15 cellular contexts compared by ENCODE assay signal in the genomic region with DNA sequence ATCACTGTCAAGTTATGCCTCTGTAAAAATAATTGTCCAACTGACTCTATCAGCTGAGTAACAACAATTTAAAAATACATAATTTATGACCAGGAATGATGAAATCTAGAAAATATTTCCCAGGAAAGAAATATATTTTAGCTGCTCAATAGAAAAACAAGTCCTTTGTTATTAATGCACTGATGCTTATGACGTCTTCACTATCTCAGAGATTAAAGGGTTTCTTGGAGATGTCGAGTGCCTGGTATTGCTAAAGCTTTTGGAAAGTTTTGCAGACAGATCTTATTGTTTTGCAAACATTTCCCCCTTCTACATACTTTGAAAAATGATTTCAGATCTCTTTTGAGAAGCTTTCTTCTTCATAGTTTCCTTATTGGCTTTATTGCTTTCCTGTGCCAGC.
"Had no signal": no experiment of that assay in that cellular context is flagged by ENCODE, and none has a peak within 500 bp of the region (broad histone marks: within the 10 kb centered on the region; RNA-seq: fewer than 3 reads in every experiment).

No MANE protein-coding gene starts in this region.

- FAIRE-seq: bronchial epithelial cell had no signal

- DNase-seq: activated naive CD4-positive, alpha-beta T cell; activated naive CD8-positive, alpha-beta T cell treated with anti-CD3 and anti-CD28 coated beads, Interleukin-2, amount 10 ng/mL, durations not matched to agents 7 days and 5 days; dorsolateral prefrontal cortex; endodermal cell; hippocampal formation; left ventricle myocardium superior; mesendoderm; ovary; sigmoid colon; stimulated activated CD4-positive, alpha-beta T cell treated with anti-CD3 and anti-CD28 coated beads, Interleukin-1b, Interleukin-23, amount 100 ng/mL, for 48 hours; SW 1271 had no signal

- H3K9me3 ChIP-seq: ascending aorta, ovary, sigmoid colon, thoracic aorta had no signal

- H3K4me3 Mint-ChIP-seq: activated naive CD8-positive, alpha-beta T cell treated with anti-CD3 and anti-CD28 coated beads, Interleukin-2, amount 10 ng/mL, durations not matched to agents 7 days and 5 days; endodermal cell; neural crest cell had no signal

- H3K9me3 Mint-ChIP-seq: activated naive CD8-positive, alpha-beta T cell treated with anti-CD3 and anti-CD28 coated beads, Interleukin-2, amount 10 ng/mL, durations not matched to agents 7 days and 5 days had no signal

- H3K36me3 Mint-ChIP-seq: activated naive CD8-positive, alpha-beta T cell treated with anti-CD3 and anti-CD28 coated beads, Interleukin-2, amount 10 ng/mL, durations not matched to agents 7 days and 5 days had no signal

- H3K4me1 Mint-ChIP-seq: neural crest cell had no signal

- H3K27me3 Mint-ChIP-seq: activated naive CD8-positive, alpha-beta T cell treated with anti-CD3 and anti-CD28 coated beads, Interleukin-2, amount 10 ng/mL, durations not matched to agents 7 days and 5 days had no signal

- ATAC-seq: left ventricle myocardium superior had no signal

- H3K4me3 ChIP-seq: ascending aorta, dorsolateral prefrontal cortex, ovary, sigmoid colon, thoracic aorta had no signal

- H3K36me3 ChIP-seq: ascending aorta, ovary, sigmoid colon, thoracic aorta had no signal

- H3K27ac ChIP-seq: ascending aorta, dorsolateral prefrontal cortex, ovary, sigmoid colon, thoracic aorta had no signal

- H3K27ac Mint-ChIP-seq: activated naive CD8-positive, alpha-beta T cell treated with anti-CD3 and anti-CD28 coated beads, Interleukin-2, amount 10 ng/mL, durations not matched to agents 7 days and 5 days; endodermal cell had no signal

- H3K27me3 ChIP-seq: ascending aorta, ovary, sigmoid colon had no signal

- H3K4me1 ChIP-seq: ascending aorta, sigmoid colon had no signal
